ENCODE assay signal across 17 cellular contexts in genomic region chr19:50797429-50798115, GRCh38. TPM values are rescaled to one million over a fixed set of nuclear protein-coding genes. Genes with fewer than 3 reads are reported as not detected.
DNase-seq lines count a peak whose midpoint lies in the region; ATAC-seq and TF ChIP-seq lines count a peak whose summit lies in the region.
"Had no signal": no experiment of that assay in that cellular context is flagged by ENCODE, and none has a peak within 500 bp of the region (broad histone marks: within the 10 kb centered on the region; RNA-seq: fewer than 3 reads in every experiment).

No MANE protein-coding gene starts in this region.

- H3K27ac Mint-ChIP-seq in MCF 10A (ENCODE audit: low read depth, unreplicated experiment) (peak overlapping the region; percentile 39), CD14-positive monocyte (peak overlapping the region in 2 of 7 donors; percentile 15 to 65), type B pancreatic cell (no peak overlapping the region)

- TF ChIP-seq POLR2A in breast epithelium (IDR thresholded peaks at IDR 0.05), result no peak
- TF ChIP-seq POLR2A in GM19193 (IDR thresholded peaks at IDR 0.05; ENCODE audit: extremely low read depth, insufficient read depth, insufficient read length), result peak; percentile 25

- H3K4me2 ChIP-seq in osteoblast (ENCODE audit: insufficient read depth, low read length), result no peak overlapping the region

- H3K36me3 ChIP-seq in breast epithelium, result no peaks in the 10 kb centered on the region
- peaks cover 33% of the 10 kb centered on the region for H3K36me3 ChIP-seq in osteoblast (ENCODE audit: insufficient read depth, low read length)

- no peaks in the 10 kb centered on the region for H3K27me3 ChIP-seq in breast epithelium
- no peaks in the 10 kb centered on the region for H3K27me3 ChIP-seq in osteoblast (ENCODE audit: insufficient read depth, low read length)

- TF ChIP-seq CTCF in MCF 10A (IDR thresholded peaks at IDR 0.05; ENCODE audit: unreplicated experiment) (no peak), breast epithelium (IDR thresholded peaks at IDR 0.05) (no peak), VCaP (conservative IDR thresholded peaks at IDR 0.05) (no peak), osteoblast (IDR thresholded peaks at IDR 0.05; ENCODE audit: extremely low read depth, low read depth, low read length) (no peak), CD14-positive monocyte (IDR thresholded peaks at IDR 0.05) (no peak), type B pancreatic cell (conservative IDR thresholded peaks at IDR 0.05) (no peak)

- H3K4me1 ChIP-seq in breast epithelium, result no peaks in the 10 kb centered on the region
- H3K4me1 ChIP-seq in osteoblast (ENCODE audit: insufficient read depth, low read length), result peaks cover 2% of the 10 kb centered on the region

- H2AFZ ChIP-seq in osteoblast (ENCODE audit: low read length), result no peak overlapping the region

- intact Hi-C loops in MCF 10A (cut with micrococcal nuclease) (no loop called here), breast epithelium (cut with DNase I; ENCODE audit: low total_unique reads) (no loop called here), CD14-positive monocyte (cut with micrococcal nuclease) (no loop called here)

- no peak for DNase-seq in MCF 10A (ENCODE audit: unreplicated experiment)
- DNase-seq in breast epithelium (ENCODE audit: low spot score in 2 of 2), result no peak
- peak; percentile 58 for DNase-seq in osteoblast (ENCODE audit: insufficient read length, low spot score, missing footprints)
- DNase-seq in CD14-positive monocyte (ENCODE audit: low spot score), result no peak
- no peak for DNase-seq in type B pancreatic cell (ENCODE audit: extremely low spot score, unreplicated experiment)
- DNase-seq: C1 segment of cervical spinal cord, DMS79 treated with DMSO at 0.1 percent for 48 hours, NCI-H1436, NCI-H1930, NCI-H524 treated with DMSO at 0.1 percent for 48 hours, RPMI8226, SW 1271 had no signal

- H4K20me1 ChIP-seq in osteoblast (ENCODE audit: insufficient read depth, low read length), result peaks cover 20% of the 10 kb centered on the region

- POLR2A ChIA-PET in MCF 10A (lab: Yijun Ruan, JAX), result interaction anchor here (0.6 kb wide), 1 partner anchor 896 kb away, joined by 3 read pairs; no protein-coding TSS in a partner anchor

- CTCF ChIA-PET in MCF 10A (lab: Yijun Ruan, JAX), result interaction anchor here (0.6 to 2.4 kb wide), 7 partner anchors 14 to 259 kb away, joined by 3 to 14 read pairs (median 3); no protein-coding TSS in a partner anchor

- no peak overlapping the region for H3K4me3 Mint-ChIP-seq in MCF 10A (ENCODE audit: unreplicated experiment)
- no peak overlapping the region for H3K4me3 Mint-ChIP-seq in CD14-positive monocyte
- no peak overlapping the region for H3K4me3 Mint-ChIP-seq in type B pancreatic cell

- H3K9me3 ChIP-seq in breast epithelium, result no peaks in the 10 kb centered on the region
- H3K9me3 ChIP-seq in osteoblast (ENCODE audit: low read depth, low read length), result no peaks in the 10 kb centered on the region

- H3K4me1 Mint-ChIP-seq in MCF 10A (ENCODE audit: insufficient read depth, unreplicated experiment) (peaks cover 11% of the 10 kb centered on the region), CD14-positive monocyte (peaks cover 2% of the 10 kb centered on the region), type B pancreatic cell (ENCODE audit: unreplicated experiment) (peaks cover 6% of the 10 kb centered on the region)

- peaks cover 20% of the 10 kb centered on the region for H3K79me2 ChIP-seq in osteoblast (ENCODE audit: insufficient read depth, low read length)

- BruUV-seq in MCF 10A (replicated peaks; lab: Mats Ljungman, UMichigan), result no TSS peak

- H3K27ac ChIP-seq in breast epithelium (no peak overlapping the region), VCaP (peak overlapping the region; percentile 99), osteoblast (ENCODE audit: low read depth, low read length) (no peak overlapping the region)

- H3K36me3 Mint-ChIP-seq in MCF 10A (ENCODE audit: insufficient read depth, unreplicated experiment) (peaks cover 76% of the 10 kb centered on the region), CD14-positive monocyte (peaks cover 27 to 58% of the 10 kb centered on the region in 2 donors), type B pancreatic cell (peaks cover 9% of the 10 kb centered on the region)

- ATAC-seq in GM21825 (IDR thresholded peaks at IDR 0.05; ENCODE audit: unreplicated experiment), result no peak

- H3K27me3 Mint-ChIP-seq in MCF 10A (ENCODE audit: insufficient read depth, unreplicated experiment), result no peaks in the 10 kb centered on the region
- H3K27me3 Mint-ChIP-seq in CD14-positive monocyte (ENCODE audit: low read depth in 3 of 3), result peaks cover 0 to 4% (median 0%) of the 10 kb centered on the region in 3 donors
- H3K27me3 Mint-ChIP-seq in type B pancreatic cell, result no peaks in the 10 kb centered on the region

- H3K4me3 ChIP-seq in breast epithelium (no peak overlapping the region), osteoblast (ENCODE audit: insufficient read depth, low read length) (no peak overlapping the region)

- H3K9me3 Mint-ChIP-seq in MCF 10A (ENCODE audit: unreplicated experiment) (no peaks in the 10 kb centered on the region), CD14-positive monocyte (no peaks in the 10 kb centered on the region), type B pancreatic cell (no peaks in the 10 kb centered on the region)

RNA-seq across cellular contexts. Expression of gene ACP4, which starts 7.4 kb away (rescaled TPM):
- total RNA-seq in MCF 10A (2022), result not detected in 2 replicates
- total RNA-seq in breast epithelium, result not detected
- total RNA-seq in osteoblast, result not detected in 2 replicates
- not detected for polyA plus RNA-seq in CD14-positive monocyte
- not detected in 2 replicates for total RNA-seq in type B pancreatic cell (ENCODE audit: low replicate concordance)
- total RNA-seq: H4, M059J had no signal

RNA-seq across cellular contexts. Expression of gene KLK1, which starts 26.0 kb away (rescaled TPM):
- total RNA-seq in MCF 10A (2022), result 0.84 and 0.88 TPM in 2 replicates
- total RNA-seq in breast epithelium, result under 1 TPM in 2 of 3 donors, not detected in 1; 0.33 to 0.44 TPM
- not detected in 2 replicates for total RNA-seq in osteoblast
- under 1 TPM in 1 of 2 donors, not detected in 1; 0.66 TPM for polyA plus RNA-seq in CD14-positive monocyte
- total RNA-seq in type B pancreatic cell (ENCODE audit: low replicate concordance), result 1.5 and 2.9 TPM in 2 replicates
- total RNA-seq: H4, M059J had no signal

RNA-seq across cellular contexts. Expression of gene GPR32, which starts 27.3 kb away (rescaled TPM):
- total RNA-seq in MCF 10A (2022) (not detected in 2 replicates), breast epithelium (not detected), osteoblast (not detected in 2 replicates), type B pancreatic cell (ENCODE audit: low replicate concordance) (not detected in 2 replicates)
- not detected for polyA plus RNA-seq in CD14-positive monocyte
- total RNA-seq: H4, M059J had no signal

RNA-seq across cellular contexts. Expression of gene KLK15, which starts 35.8 kb away (rescaled TPM):
- total RNA-seq in MCF 10A (2022), result not detected in 2 replicates
- not detected for total RNA-seq in breast epithelium
- not detected in 2 replicates for total RNA-seq in osteoblast
- polyA plus RNA-seq in CD14-positive monocyte, result not detected
- total RNA-seq in type B pancreatic cell (ENCODE audit: low replicate concordance), result 0.26 TPM in 1 of 2 replicates, not detected in the other
- total RNA-seq: H4, M059J had no signal

RNA-seq across cellular contexts. Expression of gene KLK3, which starts 57.1 kb away (rescaled TPM):
- total RNA-seq in MCF 10A (2022), result not detected in 2 replicates
- total RNA-seq in breast epithelium, result 10 to 100 TPM in 1 of 3 donors, under 1 TPM in 1, not detected in 1; 0.32 to 45.2 TPM
- total RNA-seq in osteoblast, result not detected in 2 replicates
- not detected for polyA plus RNA-seq in CD14-positive monocyte
- not detected in 2 replicates for total RNA-seq in type B pancreatic cell (ENCODE audit: low replicate concordance)
- total RNA-seq: H4, M059J had no signal
